ENCODE assay signal across 11 cellular contexts in the genomic region with DNA sequence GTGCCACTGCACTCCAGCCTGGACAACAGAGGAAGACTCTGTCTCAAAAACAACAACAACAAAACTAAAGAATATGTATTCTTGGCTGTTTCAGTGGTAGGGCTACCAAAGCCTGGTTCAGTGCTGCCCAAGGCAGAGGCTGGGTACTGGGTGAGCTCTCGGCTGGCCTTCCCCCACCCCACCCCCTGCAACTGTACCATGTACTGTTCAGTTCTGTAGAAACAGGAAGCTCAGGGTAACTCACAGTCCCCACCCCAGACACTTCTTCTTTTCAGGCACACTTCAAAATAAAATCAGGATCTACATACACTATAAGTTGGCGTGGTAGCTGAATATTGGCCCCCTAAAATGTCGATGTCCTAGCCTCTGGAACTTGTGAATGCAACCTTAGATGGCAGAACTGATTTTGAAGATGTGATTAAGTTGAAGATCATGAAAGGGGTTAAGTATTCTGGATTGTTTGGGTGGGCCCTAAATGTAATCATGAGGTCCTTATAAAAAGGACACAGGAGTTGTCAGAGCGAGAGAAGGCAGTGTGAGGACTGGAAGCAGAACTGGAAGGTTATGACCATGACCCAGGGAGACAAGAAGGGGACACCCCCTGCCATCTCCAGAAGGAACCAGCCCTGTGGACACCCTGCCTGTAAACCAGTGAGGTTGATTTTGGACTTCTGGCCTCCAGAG. TPM values are rescaled to one million over a fixed set of nuclear protein-coding genes. Genes with fewer than 3 reads are reported as not detected.
DNase-seq lines count a peak whose midpoint lies in the region; ATAC-seq and TF ChIP-seq lines count a peak whose summit lies in the region.
"Had no signal": no experiment of that assay in that cellular context is flagged by ENCODE, and none has a peak within 500 bp of the region (broad histone marks: within the 10 kb centered on the region; RNA-seq: fewer than 3 reads in every experiment).

No MANE protein-coding gene starts in this region.

- no peak overlapping the region for H2AFZ ChIP-seq in H9 (ENCODE audit: low read length)

- DNase-seq in GM12865 (ENCODE audit: low read depth), result peak; percentile 17
- DNase-seq in OCI-M1 (lab: John Stamatoyannopoulos, UW), result peak; percentile 71
- DNase-seq in cardiac septum (ENCODE audit: low spot score), result peak; percentile 79
- no peak for DNase-seq in sciatic nerve (ENCODE audit: low spot score)
- DNase-seq in endothelial cell (ENCODE audit: low spot score), result no peak
- no peak for DNase-seq in activated T-helper 2 cell treated with anti-CD3 and anti-CD28 coated beads, Interferon-gamma antibody, Interleukin-2, Interleukin-4, amounts not matched to agents 10 μg/mL and 5 μg/mL and 100 μg/mL, durations not matched to agents 14 hours and 24 hours and 36 hours (ENCODE audit: low spot score)
- no peak for DNase-seq in H9
- no peak for DNase-seq in SJCRH30
- DNase-seq: cerebellar nuclear complex, NCI-H1436 treated with DMSO at 0.1 percent for 48 hours had no signal

- H3K27ac ChIP-seq in H9 (ENCODE audit: insufficient read length, low read depth, low read length) (no peak overlapping the region), SJCRH30 (no peak overlapping the region)

- intact Hi-C loops in cardiac septum (cut with DNase I) (no loop called here), sciatic nerve (cut with DNase I) (no loop called here)
- intact Hi-C loops in activated T-helper 2 cell treated with anti-CD3 and anti-CD28 coated beads, Interferon-gamma antibody, Interleukin-2, Interleukin-4, amounts not matched to agents 10 μg/mL and 5 μg/mL and 100 μg/mL, durations not matched to agents 14 hours and 24 hours and 36 hours (cut with micrococcal nuclease), result no loop called here

- H3K23me2 ChIP-seq in H9 (ENCODE audit: insufficient read length, low read depth, low read length, poor library complexity, severe bottlenecking), result no peaks in the 10 kb centered on the region

- no peaks in the 10 kb centered on the region for H3K36me3 ChIP-seq in SJCRH30

- H3K18ac ChIP-seq in H9 (ENCODE audit: insufficient read length, low read depth, low read length), result no peak overlapping the region

- H3T11ph ChIP-seq in H9 (ENCODE audit: low read length), result no peak overlapping the region

- H3K79me1 ChIP-seq in H9 (ENCODE audit: insufficient read depth, low read depth, low read length, poor library complexity, severe bottlenecking), result no peaks in the 10 kb centered on the region

- no peaks in the 10 kb centered on the region for H3K27me3 ChIP-seq in H9 (ENCODE audit: insufficient read depth, low read length)
- H3K27me3 ChIP-seq in SJCRH30, result no peaks in the 10 kb centered on the region

- no peak overlapping the region for H3K23ac ChIP-seq in H9 (ENCODE audit: insufficient read length, low read depth, low read length)

- H2BK15ac ChIP-seq in H9 (ENCODE audit: low read depth, low read length), result no peak overlapping the region

- H4K20me1 ChIP-seq in H9 (ENCODE audit: control insufficient read depth, insufficient read depth, insufficient read length), result no peaks in the 10 kb centered on the region

- no peak overlapping the region for H2BK120ac ChIP-seq in H9 (ENCODE audit: low read depth, low read length, poor library complexity, severe bottlenecking)

- no peak overlapping the region for H3K4ac ChIP-seq in H9 (ENCODE audit: low read depth, low read length)

- H3K36me3 Mint-ChIP-seq in endothelial cell (ENCODE audit: low read depth, unreplicated experiment) (no peaks in the 10 kb centered on the region), H9 (ENCODE audit: insufficient read depth in 1 of 3, low read depth in 3 of 3) (peaks cover 0 to 2% (median 2%) of the 10 kb centered on the region in 3 experiments; a peak in 3 of 7 replicates)
- peaks cover 5% of the 10 kb centered on the region for H3K36me3 Mint-ChIP-seq in activated T-helper 2 cell treated with anti-CD3 and anti-CD28 coated beads, Interferon-gamma antibody, Interleukin-2, Interleukin-4, amounts not matched to agents 10 μg/mL and 5 μg/mL and 100 μg/mL, durations not matched to agents 14 hours and 24 hours and 36 hours (ENCODE audit: low read depth)

- H2AK5ac ChIP-seq in H9 (ENCODE audit: insufficient read length, low read length), result no peak overlapping the region

- H2BK5ac ChIP-seq in H9 (ENCODE audit: insufficient read length, low read length), result no peak overlapping the region

- no peak overlapping the region for H3K4me3 Mint-ChIP-seq in endothelial cell (ENCODE audit: unreplicated experiment)
- no peak overlapping the region for H3K4me3 Mint-ChIP-seq in activated T-helper 2 cell treated with anti-CD3 and anti-CD28 coated beads, Interferon-gamma antibody, Interleukin-2, Interleukin-4, amounts not matched to agents 10 μg/mL and 5 μg/mL and 100 μg/mL, durations not matched to agents 14 hours and 24 hours and 36 hours (ENCODE audit: low read depth)
- H3K4me3 Mint-ChIP-seq in H9, result no peak overlapping the region

- no peaks in the 10 kb centered on the region for H3K9me3 ChIP-seq in H9 (ENCODE audit: control insufficient read depth, low read depth, low read length)
- H3K9me3 ChIP-seq in SJCRH30 (replicated peaks), result no peaks in the 10 kb centered on the region

- no peak overlapping the region for H4K8ac ChIP-seq in H9 (replicated peaks; ENCODE audit: insufficient read length, low read depth, low read length)

- peak; percentile 87 for ATAC-seq in sciatic nerve

- H3K27ac Mint-ChIP-seq in endothelial cell (ENCODE audit: unreplicated experiment) (no peak overlapping the region), H9 (no peak overlapping the region)
- H3K27ac Mint-ChIP-seq in activated T-helper 2 cell treated with anti-CD3 and anti-CD28 coated beads, Interferon-gamma antibody, Interleukin-2, Interleukin-4, amounts not matched to agents 10 μg/mL and 5 μg/mL and 100 μg/mL, durations not matched to agents 14 hours and 24 hours and 36 hours, result no peak overlapping the region

- no peak overlapping the region for H4K5ac ChIP-seq in H9 (ENCODE audit: insufficient read length, low read depth, low read length)

- H2BK12ac ChIP-seq in H9 (ENCODE audit: insufficient read length, low read depth, low read length), result no peak overlapping the region

- H3K9me3 Mint-ChIP-seq in endothelial cell (ENCODE audit: unreplicated experiment) (peaks cover 4% of the 10 kb centered on the region), H9 (peaks cover 11 to 14% of the 10 kb centered on the region in 2 experiments)
- H3K9me3 Mint-ChIP-seq in activated T-helper 2 cell treated with anti-CD3 and anti-CD28 coated beads, Interferon-gamma antibody, Interleukin-2, Interleukin-4, amounts not matched to agents 10 μg/mL and 5 μg/mL and 100 μg/mL, durations not matched to agents 14 hours and 24 hours and 36 hours, result peaks cover 19% of the 10 kb centered on the region

- no peak overlapping the region for H3K4me2 ChIP-seq in H9 (ENCODE audit: insufficient read depth, insufficient read length, low read length)

- no peak overlapping the region for H2BK20ac ChIP-seq in H9 (ENCODE audit: low read depth, low read length, poor library complexity, severe bottlenecking)

- H3K56ac ChIP-seq in H9 (ENCODE audit: insufficient read length, low read depth, low read length), result no peak overlapping the region

- no peak overlapping the region for H4K91ac ChIP-seq in H9 (ENCODE audit: insufficient read length, low read depth, low read length)

- no peak overlapping the region for H3K14ac ChIP-seq in H9 (ENCODE audit: insufficient read depth, low read length)

- TF ChIP-seq CTCF in GM12865 (IDR thresholded peaks at IDR 0.05; ENCODE audit: insufficient read depth, low read depth, low read length, missing control alignments) (no peak), endothelial cell (IDR thresholded peaks at IDR 0.05; ENCODE audit: unreplicated experiment) (no peak), H9 (conservative IDR thresholded peaks at IDR 0.05) (no peak)

- H3K27me3 Mint-ChIP-seq in endothelial cell (ENCODE audit: unreplicated experiment) (no peaks in the 10 kb centered on the region), H9 (ENCODE audit: low read depth) (peaks cover 8% of the 10 kb centered on the region; the same call in 1 of the 2 replicates)
- peaks cover 12% of the 10 kb centered on the region for H3K27me3 Mint-ChIP-seq in activated T-helper 2 cell treated with anti-CD3 and anti-CD28 coated beads, Interferon-gamma antibody, Interleukin-2, Interleukin-4, amounts not matched to agents 10 μg/mL and 5 μg/mL and 100 μg/mL, durations not matched to agents 14 hours and 24 hours and 36 hours (ENCODE audit: low read depth)

- H3K4me1 ChIP-seq in H9 (ENCODE audit: insufficient read depth, low read length), result no peaks in the 10 kb centered on the region
- no peaks in the 10 kb centered on the region for H3K4me1 ChIP-seq in SJCRH30

- H3K4me3 ChIP-seq in GM12865 (ENCODE audit: low read depth, low read length) (no peak overlapping the region), SJCRH30 (no peak overlapping the region)

- no peaks in the 10 kb centered on the region for H3K79me2 ChIP-seq in H9 (ENCODE audit: insufficient read depth, low read length)

- no peak overlapping the region for H3K9ac ChIP-seq in H9 (ENCODE audit: extremely low read depth, insufficient read length, low read length)

- no CpG with 5 or more reads among the region's 4 CpGs for WGBS in H9 (ENCODE audit: extremely low coverage, insufficient read length, low lambda C conversion rate)

- H3K4me1 Mint-ChIP-seq in endothelial cell (ENCODE audit: unreplicated experiment), result peaks cover 2% of the 10 kb centered on the region
- peaks cover 4% of the 10 kb centered on the region for H3K4me1 Mint-ChIP-seq in activated T-helper 2 cell treated with anti-CD3 and anti-CD28 coated beads, Interferon-gamma antibody, Interleukin-2, Interleukin-4, amounts not matched to agents 10 μg/mL and 5 μg/mL and 100 μg/mL, durations not matched to agents 14 hours and 24 hours and 36 hours (ENCODE audit: low read depth)
- peaks cover 2 to 10% of the 10 kb centered on the region in 2 experiments; a peak in 3 of 4 replicates for H3K4me1 Mint-ChIP-seq in H9

RNA-seq across cellular contexts. Expression of gene TBXAS1, which starts 31.2 kb away (rescaled TPM):
- total RNA-seq in cardiac septum (4.3 TPM), sciatic nerve (19.1 TPM), endothelial cell (ENCODE audit: unreplicated experiment) (1.3 TPM), H9 (2021) (0.39 and 1.4 TPM in 2 replicates)
- total RNA-seq in activated T-helper 2 cell treated with anti-CD3 and anti-CD28 coated beads, Interferon-gamma antibody, Interleukin-2, Interleukin-4, amounts not matched to agents 10 μg/mL and 5 μg/mL and 100 μg/mL, durations not matched to agents 14 hours and 24 hours and 36 hours, result 1.7 and 2.0 TPM in 2 replicates
- 2.9 and 3.2 TPM in 2 replicates for total RNA-seq in SJCRH30 (2014; rRNA removed; shearing (Covaris generic))
- total RNA-seq: fibroblast of villous mesenchyme had no signal

Comparison
In these comparisons a context has a peak if more than half of its experiments do, and no peak if none do; other contexts are left out.
1. DNase-seq: peak in GM12865 (single experiment), OCI-M1 (single experiment) and cardiac septum (single experiment); none in sciatic nerve (single experiment), endothelial cell (single experiment), activated T-helper 2 cell treated with anti-CD3 and anti-CD28 coated beads, Interferon-gamma antibody, Interleukin-2, Interleukin-4, amounts not matched to agents 10 μg/mL and 5 μg/mL and 100 μg/mL, durations not matched to agents 14 hours and 24 hours and 36 hours (single experiment), H9 (single experiment) and SJCRH30 (0 of 2).